ENCODE assay signal across 1 cellular context in the genomic region with DNA sequence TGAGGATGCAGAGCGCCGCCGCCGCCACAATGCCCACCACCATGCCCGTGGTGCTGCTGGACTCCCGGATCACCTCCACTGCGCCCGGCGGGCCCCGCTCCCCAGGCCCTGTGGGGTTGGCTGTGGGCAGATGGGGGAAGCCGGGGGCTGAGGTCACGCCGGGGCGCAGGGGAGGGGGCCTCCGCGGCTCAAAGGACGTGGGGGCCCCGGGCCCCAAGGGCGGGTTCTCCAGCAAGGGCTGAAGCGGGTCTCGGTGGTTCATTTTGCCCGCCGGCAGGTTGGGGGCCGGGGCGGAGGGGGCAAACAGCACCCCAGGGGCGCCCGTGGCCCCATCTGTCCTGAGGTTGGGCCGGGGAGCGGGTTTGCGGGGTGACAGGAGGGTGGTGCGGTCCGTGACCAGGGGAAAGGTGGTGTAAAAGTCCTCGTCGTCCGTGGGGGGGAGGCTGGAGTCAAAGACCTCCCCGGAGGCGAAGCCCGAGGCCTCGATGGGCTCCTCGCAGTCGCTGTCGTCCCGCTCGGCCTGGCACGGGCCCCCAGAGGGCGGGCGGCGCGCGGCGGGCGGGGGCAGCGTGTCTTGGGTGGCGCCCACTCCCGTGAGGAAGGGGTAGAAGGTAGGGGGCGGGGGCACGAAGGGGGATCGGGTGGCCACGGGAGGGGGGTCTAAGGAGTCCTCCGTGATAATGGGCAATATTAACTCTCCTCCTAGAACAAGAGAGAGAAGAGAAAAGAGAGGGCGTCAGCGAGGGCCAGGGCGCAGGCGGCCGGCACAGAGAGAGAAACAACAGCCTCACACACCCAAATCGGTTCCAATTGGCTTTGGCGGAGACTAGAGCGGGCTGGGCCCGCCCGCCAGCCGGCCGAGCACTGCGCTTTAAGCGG.
TF ChIP-seq lines count a peak whose summit lies in the region.

No MANE protein-coding gene starts in this region.

TF ChIP-seq in SK-N-SH, 30 proteins besides CTCF, POLR2A, EP300 and RAD21 (continued from another document):
- TF ChIP-seq MEF2A (IDR thresholded peaks at IDR 0.05; ENCODE audit: borderline replicate concordance, low read depth) (no peak), POLR2AphosphoS5 (IDR thresholded peaks at IDR 0.05; ENCODE audit: low read depth, low read length) (no peak), GATA2 (CRISPR knock-in tag; IDR thresholded peaks at IDR 0.05) (no peak), RCOR1 (IDR thresholded peaks at IDR 0.05; ENCODE audit: low read length) (no peak), FOXJ3 (CRISPR knock-in tag; IDR thresholded peaks at IDR 0.05) (no peak), MXI1 (IDR thresholded peaks at IDR 0.05; ENCODE audit: low read depth, low read length) (no peak), RFX5 (IDR thresholded peaks at IDR 0.05; ENCODE audit: low read length) (no peak)
- TF ChIP-seq, protein P1, sequence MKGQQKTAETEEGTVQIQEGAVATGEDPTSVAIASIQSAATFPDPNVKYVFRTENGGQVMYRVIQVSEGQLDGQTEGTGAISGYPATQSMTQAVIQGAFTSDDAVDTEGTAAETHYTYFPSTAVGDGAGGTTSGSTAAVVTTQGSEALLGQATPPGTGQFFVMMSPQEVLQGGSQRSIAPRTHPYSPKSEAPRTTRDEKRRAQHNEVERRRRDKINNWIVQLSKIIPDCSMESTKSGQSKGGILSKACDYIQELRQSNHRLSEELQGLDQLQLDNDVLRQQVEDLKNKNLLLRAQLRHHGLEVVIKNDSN (IDR thresholded peaks at IDR 0.05; ENCODE audit: borderline replicate concordance, low read depth): no peak
- TF ChIP-seq, protein P2, sequence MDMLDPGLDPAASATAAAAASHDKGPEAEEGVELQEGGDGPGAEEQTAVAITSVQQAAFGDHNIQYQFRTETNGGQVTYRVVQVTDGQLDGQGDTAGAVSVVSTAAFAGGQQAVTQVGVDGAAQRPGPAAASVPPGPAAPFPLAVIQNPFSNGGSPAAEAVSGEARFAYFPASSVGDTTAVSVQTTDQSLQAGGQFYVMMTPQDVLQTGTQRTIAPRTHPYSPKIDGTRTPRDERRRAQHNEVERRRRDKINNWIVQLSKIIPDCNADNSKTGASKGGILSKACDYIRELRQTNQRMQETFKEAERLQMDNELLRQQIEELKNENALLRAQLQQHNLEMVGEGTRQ (IDR thresholded peaks at IDR 0.05; ENCODE audit: borderline replicate concordance, low read depth, low read length): no peak
- TF ChIP-seq, protein P3, sequence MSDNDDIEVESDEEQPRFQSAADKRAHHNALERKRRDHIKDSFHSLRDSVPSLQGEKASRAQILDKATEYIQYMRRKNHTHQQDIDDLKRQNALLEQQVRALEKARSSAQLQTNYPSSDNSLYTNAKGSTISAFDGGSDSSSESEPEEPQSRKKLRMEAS (IDR thresholded peaks at IDR 0.05; ENCODE audit: low read depth): no peak
